8 cellular contexts compared by ENCODE assay signal in genomic region chr1:24418898-24419628, GRCh38. TPM values are rescaled to one million over a fixed set of nuclear protein-coding genes. Genes with fewer than 3 reads are reported as not detected.
DNase-seq lines count a peak whose midpoint lies in the region; ATAC-seq and TF ChIP-seq lines count a peak whose summit lies in the region.

No MANE protein-coding gene starts in this region.

- no peak for TF ChIP-seq CTCF in VCaP (conservative IDR thresholded peaks at IDR 0.05)
- no peak for TF ChIP-seq CTCF in GM10266 (IDR thresholded peaks at IDR 0.05; ENCODE audit: control insufficient read depth, insufficient read depth, low read depth, missing control alignments)

- H3K27ac ChIP-seq in VCaP, result peak overlapping the region; percentile 84

- DNase-seq in left cardiac atrium (peak; percentile 48), Right ventricle myocardium inferior (ENCODE audit: missing footprints) (no peak), inferior parietal cortex (ENCODE audit: extremely low spot score) (peak; percentile 72), GM10266 (ENCODE audit: extremely low spot score) (no peak)
- no peak for DNase-seq in activated effector memory CD4-positive, alpha-beta T cell treated with anti-CD3 and anti-CD28 coated beads, Interleukin-2, amount 50 U/mL, for 16 hours

- intact Hi-C loops in left cardiac atrium (cut with DNase I), result loop anchor here in 1 of 2 donors (5.0 to 10.0 kb wide), 2 partner anchors 83 to 216 kb away; partner anchors contain the start of gene RCAN3
- intact Hi-C loops in Right ventricle myocardium inferior (cut with DNase I), result loop anchor here (5.0 kb wide), 2 partner anchors 83 to 223 kb away; partner anchors contain the start of genes RCAN3 and SRRM1

- ATAC-seq in left cardiac atrium, result peak in 1 of 2 donors; percentile 5
- no peak for ATAC-seq in Right ventricle myocardium inferior
- ATAC-seq in HG02981 (IDR thresholded peaks at IDR 0.05; ENCODE audit: unreplicated experiment), result no peak
- no peak for ATAC-seq in GM18907 (IDR thresholded peaks at IDR 0.05; ENCODE audit: unreplicated experiment)

RNA-seq across cellular contexts. Expression of gene NIPAL3, which starts 3.5 kb away (rescaled TPM):
- total RNA-seq in left cardiac atrium (10 to 100 TPM; 20.4 to 26.2 TPM), Right ventricle myocardium inferior (30.9 TPM)

RNA-seq across cellular contexts. Expression of gene STPG1, which starts 5.5 kb away (rescaled TPM):
- total RNA-seq in left cardiac atrium, result 1 to 10 TPM; 4.6 to 6.6 TPM
- 6.8 TPM for total RNA-seq in Right ventricle myocardium inferior

Comparison
In these comparisons a context has a peak if more than half of its experiments do, and no peak if none do; other contexts are left out.
1. DNase-seq: peak in left cardiac atrium (single experiment) and inferior parietal cortex (single experiment); none in Right ventricle myocardium inferior (single experiment), activated effector memory CD4-positive, alpha-beta T cell treated with anti-CD3 and anti-CD28 coated beads, Interleukin-2, amount 50 U/mL, for 16 hours (single experiment) and GM10266 (single experiment).